ENCODE assay signal across 11 cellular contexts in genomic region chr4:183348706-183349659, GRCh38. TPM values are rescaled to one million over a fixed set of nuclear protein-coding genes. Genes with fewer than 3 reads are reported as not detected.
A peak's percentile ranks its signal among the peaks of the same experiment; 100 is the strongest.
DNase-seq lines count a peak whose midpoint lies in the region; ATAC-seq and TF ChIP-seq lines count a peak whose summit lies in the region.
"Had no signal": no experiment of that assay in that cellular context is flagged by ENCODE, and none has a peak within 500 bp of the region (broad histone marks: within the 10 kb centered on the region; RNA-seq: fewer than 3 reads in every experiment).

No MANE protein-coding gene starts in this region.

- H2AFZ ChIP-seq in fibroblast of lung (ENCODE audit: low read length) = no peak overlapping the region

- no peaks in the 10 kb centered on the region for H3K79me2 ChIP-seq in fibroblast of lung (ENCODE audit: control insufficient read depth, insufficient read depth, low read length)

- H3K4me1 ChIP-seq in fibroblast of lung (ENCODE audit: control insufficient read depth, extremely low read depth, insufficient read depth, low read length) = peaks cover 16% of the 10 kb centered on the region

- H3K9ac ChIP-seq in fibroblast of lung (ENCODE audit: insufficient read depth, low read length) = peak overlapping the region; percentile 8

- H3K4me3 ChIP-seq in fibroblast of lung (replicated peaks in 1 of 4; ENCODE audit: control extremely low read depth in 1 of 4, insufficient read depth in 1 of 4, low read depth in 3 of 4, low read length in 4 of 4) = no peak overlapping the region
- H3K4me3 ChIP-seq: BLaER1 treated with 17β-estradiol and CSF1 and Interleukin-3, amounts not matched to agents 10 nM and 100 nM had no signal

- H3K36me3 ChIP-seq in fibroblast of lung (ENCODE audit: control insufficient read depth, insufficient read depth, low read length) = no peaks in the 10 kb centered on the region
- H3K36me3 ChIP-seq: BLaER1 treated with 17β-estradiol and CSF1 and Interleukin-3, amounts not matched to agents 10 nM and 100 nM had no signal

- no peak overlapping the region for H3K4me3 Mint-ChIP-seq in T-helper 2 cell treated with Interferon-gamma antibody and Interleukin-4, amounts not matched to agents 5 μg/mL and 100 μg/mL, for 36 hours

- H3K4me2 ChIP-seq in fibroblast of lung (ENCODE audit: extremely low read depth, insufficient read depth, low read length) = no peak overlapping the region

- no peak for TF ChIP-seq CTCF in fibroblast of lung (conservative IDR thresholded peaks at IDR 0.05 in 1 of 2, IDR thresholded peaks at IDR 0.05 in 1 of 2; ENCODE audit: low read depth in 1 of 2, low read length in 2 of 2)

- no peak overlapping the region for H3K27ac Mint-ChIP-seq in T-helper 2 cell treated with Interferon-gamma antibody and Interleukin-4, amounts not matched to agents 5 μg/mL and 100 μg/mL, for 36 hours

- DNase-seq in activated CD8-positive, alpha-beta memory T cell treated with anti-CD3 and anti-CD28 coated beads for 48 hours (ENCODE audit: low read depth in 2 of 3, low spot score in 2 of 3) = peak in 2 of 3 experiments; percentile 13 to 15
- no peak for DNase-seq in activated CD8-positive, alpha-beta memory T cell treated with anti-CD3 and anti-CD28 coated beads, Interleukin-2, amount 50 U/mL, for 48 hours
- peak; percentile 35 for DNase-seq in T-helper 2 cell treated with Interferon-gamma antibody and Interleukin-4, amounts not matched to agents 5 μg/mL and 100 μg/mL, for 36 hours (ENCODE audit: low spot score)
- DNase-seq in fibroblast of lung (ENCODE audit: low read depth in 2 of 2) = peak; percentile 96
- DNase-seq in stimulated activated CD4-positive, alpha-beta T cell treated with anti-CD3 and anti-CD28 coated beads, TNF-alpha, amount 100 ng/mL, for 48 hours (ENCODE audit: low read depth in 3 of 3) = peak; percentile 17 to 40 (median 17)
- DNase-seq in T-helper 9 cell = no peak
- DNase-seq: SHP77 treated with DMSO at 0.1 percent for 48 hours had no signal

- no peaks in the 10 kb centered on the region for H3K9me3 Mint-ChIP-seq in T-helper 2 cell treated with Interferon-gamma antibody and Interleukin-4, amounts not matched to agents 5 μg/mL and 100 μg/mL, for 36 hours

- peak overlapping the region; percentile 87 for H3K27ac ChIP-seq in fibroblast of lung (ENCODE audit: insufficient read depth, low read length)

- no peaks in the 10 kb centered on the region for H3K9me3 ChIP-seq in fibroblast of lung (ENCODE audit: control insufficient read depth, insufficient read depth, low read depth, low read length)

- no peaks in the 10 kb centered on the region for H3K4me1 Mint-ChIP-seq in T-helper 2 cell treated with Interferon-gamma antibody and Interleukin-4, amounts not matched to agents 5 μg/mL and 100 μg/mL, for 36 hours (ENCODE audit: low read depth)

- ATAC-seq in HG02678 (IDR thresholded peaks at IDR 0.05; ENCODE audit: unreplicated experiment) (no peak), HG03520 (IDR thresholded peaks at IDR 0.05; ENCODE audit: unreplicated experiment) (no peak)

- no peaks in the 10 kb centered on the region for H3K27me3 Mint-ChIP-seq in T-helper 2 cell treated with Interferon-gamma antibody and Interleukin-4, amounts not matched to agents 5 μg/mL and 100 μg/mL, for 36 hours (ENCODE audit: low read depth)

- no peaks in the 10 kb centered on the region for H3K27me3 ChIP-seq in fibroblast of lung (ENCODE audit: control insufficient read depth, insufficient read depth, low read length)
- H3K27me3 ChIP-seq: BLaER1 treated with 17β-estradiol and CSF1 and Interleukin-3, amounts not matched to agents 10 nM and 100 nM had no signal

- H3K36me3 Mint-ChIP-seq in T-helper 2 cell treated with Interferon-gamma antibody and Interleukin-4, amounts not matched to agents 5 μg/mL and 100 μg/mL, for 36 hours (ENCODE audit: low read depth) = no peaks in the 10 kb centered on the region

- no peaks in the 10 kb centered on the region for H4K20me1 ChIP-seq in fibroblast of lung (ENCODE audit: control insufficient read depth, extremely low read depth, insufficient read depth, low read length)
- H4K20me1 ChIP-seq: BLaER1 treated with 17β-estradiol and CSF1 and Interleukin-3, amounts not matched to agents 10 nM and 100 nM had no signal

RNA-seq across cellular contexts. Expression of gene CLDN24, which starts 26.8 kb away (rescaled TPM):
- not detected in 2 replicates for total RNA-seq in fibroblast of lung
- polyA plus RNA-seq in fibroblast of lung = not detected in 2 replicates
- not detected in 2 replicates for polyA plus RNA-seq in fibroblast of lung (2012)
- polyA minus RNA-seq in fibroblast of lung (ENCODE audit: low replicate concordance) = not detected in 2 replicates
- polyA plus RNA-seq: esophagus had no signal

RNA-seq across cellular contexts. Expression of gene CLDN22, which starts 28.9 kb away (rescaled TPM):
- under 0.01 TPM in 1 of 2 replicates, not detected in the other for total RNA-seq in fibroblast of lung
- polyA plus RNA-seq in fibroblast of lung = not detected in 2 replicates
- polyA plus RNA-seq in fibroblast of lung (2012) = 0.05 TPM in 1 of 2 replicates, not detected in the other
- not detected in 2 replicates for polyA minus RNA-seq in fibroblast of lung (ENCODE audit: low replicate concordance)

Comparison
In these comparisons a context has a peak if more than half of its experiments do, and no peak if none do; other contexts are left out.
1. DNase-seq: peak in activated CD8-positive, alpha-beta memory T cell treated with anti-CD3 and anti-CD28 coated beads for 48 hours (2 of 3), T-helper 2 cell treated with Interferon-gamma antibody and Interleukin-4, amounts not matched to agents 5 μg/mL and 100 μg/mL, for 36 hours (single experiment), fibroblast of lung (2 of 2) and stimulated activated CD4-positive, alpha-beta T cell treated with anti-CD3 and anti-CD28 coated beads, TNF-alpha, amount 100 ng/mL, for 48 hours (3 of 3); none in activated CD8-positive, alpha-beta memory T cell treated with anti-CD3 and anti-CD28 coated beads, Interleukin-2, amount 50 U/mL, for 48 hours (single experiment) and T-helper 9 cell (single experiment).